In the genomic region with DNA sequence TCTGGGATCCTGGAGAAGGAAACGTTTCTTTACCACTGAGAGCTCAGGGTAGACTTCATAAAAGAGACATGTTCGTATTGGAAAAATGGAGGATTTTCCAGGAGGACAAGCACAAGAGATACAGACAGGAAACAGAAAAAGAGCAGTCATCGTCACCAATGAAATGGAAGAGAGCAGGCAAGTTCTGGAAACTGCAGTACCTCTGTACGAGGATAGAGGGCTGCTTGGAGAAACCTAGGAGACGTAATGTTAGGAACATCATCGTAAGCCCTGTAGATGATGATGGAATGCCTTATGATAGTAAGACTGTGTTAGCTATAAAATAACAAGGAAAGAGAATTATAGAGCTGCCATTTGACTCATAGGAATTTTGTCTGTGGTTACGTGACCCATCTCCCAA, we compare ENCODE assay signal across 14 cellular contexts.
DNase-seq lines count a peak whose midpoint lies in the region; ATAC-seq, FAIRE-seq and TF ChIP-seq lines count a peak whose summit lies in the region.
"Had no signal": no experiment of that assay in that cellular context is flagged by ENCODE, and none has a peak within 500 bp of the region (broad histone marks: within the 10 kb centered on the region; RNA-seq: fewer than 3 reads in every experiment).

No MANE protein-coding gene starts in this region.

- FAIRE-seq in D721Med (lab: Jason Lieb, UNC): no peak

- H3K27ac Mint-ChIP-seq in glutamatergic neuron (ENCODE audit: unreplicated experiment): no peak overlapping the region
- no peak overlapping the region for H3K27ac Mint-ChIP-seq in activated naive CD4-positive, alpha-beta T cell treated with anti-CD3 and anti-CD28 coated beads, Interleukin-2, amount 50 U/mL, for 72 hours
- H3K27ac Mint-ChIP-seq in naive thymus-derived CD8-positive, alpha-beta T cell: no peak overlapping the region
- H3K27ac Mint-ChIP-seq: activated T-cell treated with anti-CD3 and anti-CD28 coated beads, Interleukin-2, amount 50 U/mL, for 24 hours had no signal

- TF ChIP-seq CTCF in D721Med (IDR thresholded peaks at IDR 0.05; ENCODE audit: insufficient read depth, missing control alignments): peak; percentile 15
- TF ChIP-seq CTCF in RWPE2 (IDR thresholded peaks at IDR 0.05; ENCODE audit: poor library complexity, severe bottlenecking): no peak
- TF ChIP-seq CTCF in glutamatergic neuron (IDR thresholded peaks at IDR 0.05; ENCODE audit: partially characterized antibody, unreplicated experiment): peak; percentile 47

- H3K4me1 Mint-ChIP-seq in glutamatergic neuron (ENCODE audit: low read depth, unreplicated experiment): peaks cover 10% of the 10 kb centered on the region
- H3K4me1 Mint-ChIP-seq in naive thymus-derived CD8-positive, alpha-beta T cell: peaks cover 0 to 6% (median 0%) of the 10 kb centered on the region in 4 donors

- no peak overlapping the region for H3K4me3 Mint-ChIP-seq in glutamatergic neuron (ENCODE audit: unreplicated experiment)
- no peak overlapping the region for H3K4me3 Mint-ChIP-seq in naive thymus-derived CD8-positive, alpha-beta T cell
- H3K4me3 Mint-ChIP-seq: activated T-cell treated with anti-CD3 and anti-CD28 coated beads, Interleukin-2, amount 50 U/mL, for 24 hours had no signal

- H3K27me3 Mint-ChIP-seq in glutamatergic neuron (ENCODE audit: unreplicated experiment): no peaks in the 10 kb centered on the region
- H3K27me3 Mint-ChIP-seq in naive thymus-derived CD8-positive, alpha-beta T cell: no peaks in the 10 kb centered on the region
- H3K27me3 Mint-ChIP-seq: activated T-cell treated with anti-CD3 and anti-CD28 coated beads, Interleukin-2, amount 50 U/mL, for 24 hours had no signal

- H3K9me3 Mint-ChIP-seq in glutamatergic neuron (ENCODE audit: unreplicated experiment): peaks cover 3% of the 10 kb centered on the region
- H3K9me3 Mint-ChIP-seq in activated naive CD4-positive, alpha-beta T cell treated with anti-CD3 and anti-CD28 coated beads, Interleukin-2, amount 50 U/mL, for 72 hours: peaks cover 20 to 22% of the 10 kb centered on the region in 2 donors
- H3K9me3 Mint-ChIP-seq in naive thymus-derived CD8-positive, alpha-beta T cell: peaks cover 0 to 29% (median 9%) of the 10 kb centered on the region in 9 donors

- POLR2A ChIA-PET in naive thymus-derived CD8-positive, alpha-beta T cell (lab: Charles Lee): no interaction called here

- ATAC-seq in RWPE2 (ENCODE audit: low read depth): peak; percentile 49; the same call in 1 of the 3 replicates
- no peak for ATAC-seq in activated naive CD4-positive, alpha-beta T cell treated with anti-CD3 and anti-CD28 coated beads, Interleukin-2, amount 50 U/mL, for 72 hours
- no peak for ATAC-seq in naive thymus-derived CD8-positive, alpha-beta T cell
- ATAC-seq in HG02981 (IDR thresholded peaks at IDR 0.05; ENCODE audit: unreplicated experiment): no peak
- ATAC-seq: left lung had no signal

- no peaks in the 10 kb centered on the region for H3K36me3 ChIP-seq in RWPE2 (ENCODE audit: low read depth)
- H3K36me3 ChIP-seq: left lung, ovary had no signal

- DNase-seq in D721Med (ENCODE audit: insufficient read length, low spot score): no peak
- DNase-seq in HCEC 1CT: peak; percentile 50
- DNase-seq in RWPE2 (ENCODE audit: low spot score): no peak
- no peak for DNase-seq in glutamatergic neuron
- no peak for DNase-seq in stimulated activated CD4-positive, alpha-beta T cell treated with anti-CD3 and anti-CD28 coated beads, Interleukin-4, amount 100 ng/mL, for 24 hours
- DNase-seq in activated naive CD4-positive, alpha-beta T cell treated with anti-CD3 and anti-CD28 coated beads, Interleukin-2, amount 50 U/mL, for 72 hours (ENCODE audit: low spot score in 2 of 2): no peak
- DNase-seq in naive thymus-derived CD8-positive, alpha-beta T cell: no peak
- DNase-seq: activated T-cell treated with anti-CD3 and anti-CD28 coated beads, Interleukin-2, amount 50 U/mL, for 24 hours; Calu3; caudate nucleus; left lung; ovary; stimulated activated CD4-positive, alpha-beta T cell treated with anti-CD3 and anti-CD28 coated beads, Interleukin-2, amount 100 ng/mL, for 48 hours had no signal

- H3K9me3 ChIP-seq in RWPE2 (ENCODE audit: severe bottlenecking): no peaks in the 10 kb centered on the region
- H3K9me3 ChIP-seq: ovary had no signal

- no peaks in the 10 kb centered on the region for H3K4me1 ChIP-seq in RWPE2 (ENCODE audit: insufficient read depth, poor library complexity, severe bottlenecking)
- H3K4me1 ChIP-seq: left lung had no signal

- H3K4me3 ChIP-seq in RWPE2 (ENCODE audit: severe bottlenecking): no peak overlapping the region
- H3K4me3 ChIP-seq: left lung, ovary had no signal

- H3K27me3 ChIP-seq in RWPE2 (ENCODE audit: insufficient read depth, poor library complexity, severe bottlenecking): no peaks in the 10 kb centered on the region
- H3K27me3 ChIP-seq: left lung, ovary had no signal

- H3K36me3 Mint-ChIP-seq in glutamatergic neuron (ENCODE audit: unreplicated experiment): peaks cover 6% of the 10 kb centered on the region
- peaks cover 0 to 7% of the 10 kb centered on the region in 2 donors for H3K36me3 Mint-ChIP-seq in activated naive CD4-positive, alpha-beta T cell treated with anti-CD3 and anti-CD28 coated beads, Interleukin-2, amount 50 U/mL, for 72 hours
- peaks cover 0 to 7% (median 0%) of the 10 kb centered on the region in 3 donors for H3K36me3 Mint-ChIP-seq in naive thymus-derived CD8-positive, alpha-beta T cell

- H3K27ac ChIP-seq in RWPE2 (ENCODE audit: poor library complexity, severe bottlenecking): no peak overlapping the region
- H3K27ac ChIP-seq: left lung, ovary had no signal
